23 cellular contexts compared by ENCODE assay signal in the genomic region with DNA sequence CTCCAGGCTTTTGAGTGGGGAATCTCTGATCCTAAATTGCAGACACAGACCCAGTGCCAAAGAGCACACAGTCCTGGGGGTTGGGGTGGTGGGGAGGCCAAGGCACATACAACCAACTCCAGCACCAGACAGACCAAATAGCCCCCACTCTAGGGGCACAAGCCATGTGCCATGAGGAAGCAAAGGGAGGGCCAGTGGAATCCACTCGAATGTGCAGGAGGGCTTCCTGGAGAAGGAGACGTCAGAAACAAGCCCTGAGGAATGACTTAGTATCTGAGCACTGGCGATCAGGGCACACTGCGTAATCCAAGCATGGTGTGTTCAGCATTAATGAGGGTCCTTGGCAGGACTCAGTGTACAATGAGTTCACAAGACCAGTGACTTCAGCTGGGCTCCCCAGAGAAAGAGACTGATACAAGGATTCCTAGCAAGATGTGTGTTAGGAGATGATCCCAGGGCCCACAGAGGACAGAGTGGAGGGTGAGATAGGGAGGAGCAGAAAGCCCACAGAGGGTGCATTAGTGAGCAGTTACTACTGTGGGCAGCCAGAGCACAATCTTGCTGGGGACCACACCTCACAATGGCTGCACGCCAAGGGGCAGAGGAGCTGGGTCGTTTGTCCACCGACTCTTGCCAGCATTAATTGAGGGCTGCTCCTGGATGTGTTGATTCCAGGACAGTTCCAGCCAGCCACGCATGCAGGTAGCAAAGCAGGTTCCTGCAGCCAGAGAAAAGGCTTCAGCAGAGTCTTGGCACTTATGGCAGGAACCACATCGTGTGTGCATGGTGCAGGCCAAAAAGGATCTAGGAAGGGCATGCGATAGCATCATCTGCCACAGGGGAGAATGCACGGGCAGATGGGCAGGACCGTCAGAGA.
DNase-seq lines count a peak whose midpoint lies in the region; TF ChIP-seq lines count a peak whose summit lies in the region.
"Had no signal": no experiment of that assay in that cellular context is flagged by ENCODE, and none has a peak within 500 bp of the region (broad histone marks: within the 10 kb centered on the region; RNA-seq: fewer than 3 reads in every experiment).

No MANE protein-coding gene starts in this region.

- intact Hi-C loops in posterior vena cava (cut with DNase I) (no loop called here), ovary (cut with DNase I) (no loop called here)

- H3K27ac ChIP-seq in Peyer's patch (no peak overlapping the region), ovary (no peak overlapping the region)
- H3K27ac ChIP-seq: BLaER1, cardiac muscle cell, heart right ventricle, tibial nerve had no signal

- peak; percentile 71 for DNase-seq in G401 (ENCODE audit: low spot score)
- peak in 2 of 3 donors; percentile 15 to 30 for DNase-seq in Peyer's patch
- peak; percentile 50 for DNase-seq in islet precursor cell
- peak; percentile 46 for DNase-seq in posterior vena cava (ENCODE audit: low spot score)
- no peak for DNase-seq in effector CD8-positive, alpha-beta T cell (lab: John Stamatoyannopoulos, UW)
- no peak for DNase-seq in stimulated activated CD4-positive, alpha-beta T cell treated with anti-CD3 and anti-CD28 coated beads, Interleukin-1b, Interleukin-23, amount 100 ng/mL, for 48 hours
- DNase-seq in T-helper 2 cell treated with Interferon-gamma antibody and Interleukin-4, amounts not matched to agents 5 μg/mL and 100 μg/mL, for 36 hours (ENCODE audit: low spot score), result no peak
- no peak for DNase-seq in ovary
- DNase-seq: activated CD4-positive, alpha-beta T cell treated with anti-CD3 and anti-CD28 coated beads for 36 hours; activated naive CD4-positive, alpha-beta T cell; activated naive CD8-positive, alpha-beta T cell treated with anti-CD3 and anti-CD28 coated beads, Interleukin-2, amount 50 U/mL, for 24 hours; DMS53; foreskin melanocyte; heart right ventricle; kidney glomerular epithelial cell; NCI-H1417 treated with DMSO at 0.1 percent for 48 hours; NCI-H2029 treated with DMSO at 0.1 percent for 48 hours; NCI-H774; stimulated activated CD4-positive, alpha-beta T cell treated with anti-CD3 and anti-CD28 coated beads, Interleukin-4, amount 100 ng/mL, for 4 hours had no signal

- no peak overlapping the region for H3K4me3 Mint-ChIP-seq in T-helper 2 cell treated with Interferon-gamma antibody and Interleukin-4, amounts not matched to agents 5 μg/mL and 100 μg/mL, for 36 hours
- H3K4me3 Mint-ChIP-seq: activated CD4-positive, alpha-beta T cell treated with anti-CD3 and anti-CD28 coated beads for 36 hours; activated naive CD8-positive, alpha-beta T cell treated with anti-CD3 and anti-CD28 coated beads, Interleukin-2, amount 50 U/mL, for 24 hours had no signal

- in situ Hi-C loops in G401 (cut with HindIII; ENCODE audit: low sequenced_read_pairs), result no loop called here

- WGBS in ovary, 3 donors, result 69 to 84% (median 75%) methylated on average over 12 of the region's 12 CpGs

- H3K4me3 ChIP-seq in Peyer's patch (no peak overlapping the region), ovary (no peak overlapping the region)
- H3K4me3 ChIP-seq: BLaER1, cardiac muscle cell, heart right ventricle, tibial nerve had no signal

- peaks cover 3% of the 10 kb centered on the region for H3K27me3 Mint-ChIP-seq in T-helper 2 cell treated with Interferon-gamma antibody and Interleukin-4, amounts not matched to agents 5 μg/mL and 100 μg/mL, for 36 hours (ENCODE audit: low read depth)

- H3K4me1 ChIP-seq in Peyer's patch (no peaks in the 10 kb centered on the region), ovary (ENCODE audit: insufficient read depth) (no peaks in the 10 kb centered on the region)
- H3K4me1 ChIP-seq: BLaER1, heart right ventricle, tibial nerve had no signal

- H3K9me3 ChIP-seq in Peyer's patch (no peaks in the 10 kb centered on the region), ovary (no peaks in the 10 kb centered on the region)
- H3K9me3 ChIP-seq: BLaER1, heart right ventricle, tibial nerve had no signal

- H3K36me3 ChIP-seq in Peyer's patch (no peaks in the 10 kb centered on the region), ovary (no peaks in the 10 kb centered on the region)
- H3K36me3 ChIP-seq: BLaER1, cardiac muscle cell, heart right ventricle, tibial nerve had no signal

- H3K27me3 ChIP-seq in Peyer's patch (no peaks in the 10 kb centered on the region), ovary (no peaks in the 10 kb centered on the region)
- H3K27me3 ChIP-seq: BLaER1, cardiac muscle cell, tibial nerve had no signal

- TF ChIP-seq CTCF in Peyer's patch (IDR thresholded peaks at IDR 0.05), result no peak
- no peak for TF ChIP-seq CTCF in ovary (IDR thresholded peaks at IDR 0.05)

- H3K4me1 Mint-ChIP-seq in T-helper 2 cell treated with Interferon-gamma antibody and Interleukin-4, amounts not matched to agents 5 μg/mL and 100 μg/mL, for 36 hours (ENCODE audit: low read depth), result no peaks in the 10 kb centered on the region
- H3K4me1 Mint-ChIP-seq: activated CD4-positive, alpha-beta T cell treated with anti-CD3 and anti-CD28 coated beads for 36 hours; activated naive CD8-positive, alpha-beta T cell treated with anti-CD3 and anti-CD28 coated beads, Interleukin-2, amount 50 U/mL, for 24 hours had no signal

- no peak for TF ChIP-seq POLR2A in Peyer's patch (IDR thresholded peaks at IDR 0.05)
- no peak for TF ChIP-seq POLR2A in ovary (IDR thresholded peaks at IDR 0.05)

- no peaks in the 10 kb centered on the region for H3K36me3 Mint-ChIP-seq in T-helper 2 cell treated with Interferon-gamma antibody and Interleukin-4, amounts not matched to agents 5 μg/mL and 100 μg/mL, for 36 hours (ENCODE audit: low read depth)

- H3K27ac Mint-ChIP-seq in T-helper 2 cell treated with Interferon-gamma antibody and Interleukin-4, amounts not matched to agents 5 μg/mL and 100 μg/mL, for 36 hours, result no peak overlapping the region
- H3K27ac Mint-ChIP-seq: activated CD4-positive, alpha-beta T cell treated with anti-CD3 and anti-CD28 coated beads for 36 hours; activated naive CD8-positive, alpha-beta T cell treated with anti-CD3 and anti-CD28 coated beads, Interleukin-2, amount 50 U/mL, for 24 hours; progenitor cell of endocrine pancreas had no signal

- no peak for TF ChIP-seq EP300 in ovary (IDR thresholded peaks at IDR 0.05)

- no peaks in the 10 kb centered on the region for H3K9me3 Mint-ChIP-seq in T-helper 2 cell treated with Interferon-gamma antibody and Interleukin-4, amounts not matched to agents 5 μg/mL and 100 μg/mL, for 36 hours
- H3K9me3 Mint-ChIP-seq: activated naive CD8-positive, alpha-beta T cell treated with anti-CD3 and anti-CD28 coated beads, Interleukin-2, amount 50 U/mL, for 24 hours had no signal

Comparison
In these comparisons a context has a peak if more than half of its experiments do, and no peak if none do; other contexts are left out.
1. DNase-seq: peak in G401 (single experiment), Peyer's patch (2 of 3), islet precursor cell (single experiment) and posterior vena cava (single experiment); none in effector CD8-positive, alpha-beta T cell (single experiment), stimulated activated CD4-positive, alpha-beta T cell treated with anti-CD3 and anti-CD28 coated beads, Interleukin-1b, Interleukin-23, amount 100 ng/mL, for 48 hours (single experiment), T-helper 2 cell treated with Interferon-gamma antibody and Interleukin-4, amounts not matched to agents 5 μg/mL and 100 μg/mL, for 36 hours (single experiment) and ovary (0 of 5).